Comparison of ENCODE assay signal across 1 cellular context in genomic region chr17:75046583-75047289, GRCh38.
TF ChIP-seq lines count a peak whose summit lies in the region.

ATP5PD (minus strand) TSS chr17:75046969; CDS start chr17:75042650, 4,319 bp downstream.
KCTD2 (plus strand) TSS chr17:75047225; CDS start chr17:75047251, 26 bp downstream.

TF ChIP-seq in HepG2, 621 proteins besides CTCF, POLR2A, EP300 and RAD21 (continued from another document and continues in another):
- TF ChIP-seq PAX8 (CRISPR knock-in tag; IDR thresholded peaks at IDR 0.05; ENCODE audit: borderline replicate concordance), result peak; percentile 51; the same call in 1 of the 2 replicates
- TF ChIP-seq HDAC1 (CRISPR knock-in tag; IDR thresholded peaks at IDR 0.05), result peak; percentile 91
- TF ChIP-seq ZBTB7B (CRISPR knock-in tag; IDR thresholded peaks at IDR 0.05), result peak; percentile 91
- no peak for TF ChIP-seq FIP1L1 (IDR thresholded peaks at IDR 0.05; ENCODE audit: borderline replicate concordance, insufficient read depth, low read depth, low read length)
- TF ChIP-seq ZNF296 (CRISPR knock-in tag; conservative IDR thresholded peaks at IDR 0.05), result peak; percentile 57; the same call in 1 of the 2 replicates
- TF ChIP-seq ZNF256 (CRISPR knock-in tag; conservative IDR thresholded peaks at IDR 0.05), result no peak; the same call in 1 of the 2 replicates
- TF ChIP-seq ZFP41 (CRISPR knock-in tag; IDR thresholded peaks at IDR 0.05; ENCODE audit: borderline replicate concordance), result no peak
- TF ChIP-seq SMC3 (IDR thresholded peaks at IDR 0.05; ENCODE audit: low read length), result no peak
- 0 out of 2 replicates have a peak, but pooled peaks have one; percentile 8 for TF ChIP-seq ZFYVE20 (CRISPR knock-in tag; IDR thresholded peaks at IDR 0.05; ENCODE audit: borderline replicate concordance, low read depth)
- no peak; the same call in 1 of the 2 replicates for TF ChIP-seq RFXANK (CRISPR knock-in tag; IDR thresholded peaks at IDR 0.05)
- TF ChIP-seq NRL (CRISPR knock-in tag; IDR thresholded peaks at IDR 0.05; ENCODE audit: borderline replicate concordance), result peak; percentile 96
- no peak for TF ChIP-seq ZNF740 (CRISPR knock-in tag; IDR thresholded peaks at IDR 0.05)
- peak; percentile 53; the same call in 1 of the 2 replicates for TF ChIP-seq HCFC1 (IDR thresholded peaks at IDR 0.05; ENCODE audit: low read depth, low read length)
- TF ChIP-seq MIXL1 (CRISPR knock-in tag; IDR thresholded peaks at IDR 0.05), result 0 out of 2 replicates have a peak, but pooled peaks have one; percentile 34
- 0 out of 2 replicates have a peak, but pooled peaks have one; percentile 47 for TF ChIP-seq ZSCAN5A (CRISPR knock-in tag; IDR thresholded peaks at IDR 0.05; ENCODE audit: borderline replicate concordance)
- TF ChIP-seq ATAD3A (CRISPR knock-in tag; IDR thresholded peaks at IDR 0.05), result no peak
- TF ChIP-seq THAP11 (CRISPR knock-in tag; IDR thresholded peaks at IDR 0.05), result peak; percentile 90
- TF ChIP-seq YEATS4 (CRISPR knock-in tag; IDR thresholded peaks at IDR 0.05; ENCODE audit: borderline replicate concordance), result peak; percentile 83; the same call in 1 of the 2 replicates
- TF ChIP-seq HIVEP1 (CRISPR knock-in tag; IDR thresholded peaks at IDR 0.05), result peak; percentile 92
- TF ChIP-seq ATF4 (CRISPR knock-in tag; IDR thresholded peaks at IDR 0.05), result 0 out of 4 replicates have a peak, but pooled peaks of 1 of the 2 experiments have one; percentile 33
- peak; percentile 66; the same call in 1 of the 2 replicates for TF ChIP-seq KLF6 (CRISPR knock-in tag; IDR thresholded peaks at IDR 0.05)
- TF ChIP-seq CENPBD1 (CRISPR knock-in tag; IDR thresholded peaks at IDR 0.05; ENCODE audit: borderline replicate concordance, low read depth), result no peak
- TF ChIP-seq ZNF7 (CRISPR knock-in tag; IDR thresholded peaks at IDR 0.05), result no peak
- peak; percentile 27; the same call in 1 of the 2 replicates for TF ChIP-seq HINFP (CRISPR knock-in tag; IDR thresholded peaks at IDR 0.05; ENCODE audit: low read depth)
- TF ChIP-seq HMGXB3 (CRISPR knock-in tag; IDR thresholded peaks at IDR 0.05; ENCODE audit: borderline replicate concordance), result 0 out of 2 replicates have a peak, but pooled peaks have one; percentile 45
- TF ChIP-seq NFYC (CRISPR knock-in tag; IDR thresholded peaks at IDR 0.05), result peak; percentile 99
- no peak for TF ChIP-seq ARID2 (CRISPR knock-in tag; IDR thresholded peaks at IDR 0.05; ENCODE audit: borderline replicate concordance)
- no peak for TF ChIP-seq ZNF468 (CRISPR knock-in tag; IDR thresholded peaks at IDR 0.05)
- no peak; the same call in 1 of the 2 replicates for TF ChIP-seq ZNF691 (CRISPR knock-in tag; IDR thresholded peaks at IDR 0.05; ENCODE audit: borderline replicate concordance, low read depth)
- no peak for TF ChIP-seq FOXM1 (CRISPR knock-in tag; IDR thresholded peaks at IDR 0.05)
- TF ChIP-seq ZNF687 (CRISPR knock-in tag; IDR thresholded peaks at IDR 0.05), result peak; percentile 82
- peak; percentile 63; the same call in 1 of the 2 replicates for TF ChIP-seq PHF21A (CRISPR knock-in tag; IDR thresholded peaks at IDR 0.05)
- TF ChIP-seq ZNF430 (CRISPR knock-in tag; IDR thresholded peaks at IDR 0.05), result no peak
- no peak for TF ChIP-seq NFE2 (CRISPR knock-in tag; IDR thresholded peaks at IDR 0.05)
- TF ChIP-seq SIN3B (IDR thresholded peaks at IDR 0.05; ENCODE audit: low read length), result peak; percentile 49; the same call in 1 of the 2 replicates
- TF ChIP-seq TEF (CRISPR knock-in tag; IDR thresholded peaks at IDR 0.05), result no peak
- TF ChIP-seq ZBED4 (CRISPR knock-in tag; IDR thresholded peaks at IDR 0.05; ENCODE audit: borderline replicate concordance), result peak; percentile 99
- no peak for TF ChIP-seq TRIM22 (IDR thresholded peaks at IDR 0.05)
- peak; percentile 80 for TF ChIP-seq TARDBP (CRISPR knock-in tag; IDR thresholded peaks at IDR 0.05)
- peak; percentile 22; the same call in 1 of the 2 replicates for TF ChIP-seq TCF7 (IDR thresholded peaks at IDR 0.05; ENCODE audit: low read depth)
